ENCODE assay signal across 8 cellular contexts in the genomic region with DNA sequence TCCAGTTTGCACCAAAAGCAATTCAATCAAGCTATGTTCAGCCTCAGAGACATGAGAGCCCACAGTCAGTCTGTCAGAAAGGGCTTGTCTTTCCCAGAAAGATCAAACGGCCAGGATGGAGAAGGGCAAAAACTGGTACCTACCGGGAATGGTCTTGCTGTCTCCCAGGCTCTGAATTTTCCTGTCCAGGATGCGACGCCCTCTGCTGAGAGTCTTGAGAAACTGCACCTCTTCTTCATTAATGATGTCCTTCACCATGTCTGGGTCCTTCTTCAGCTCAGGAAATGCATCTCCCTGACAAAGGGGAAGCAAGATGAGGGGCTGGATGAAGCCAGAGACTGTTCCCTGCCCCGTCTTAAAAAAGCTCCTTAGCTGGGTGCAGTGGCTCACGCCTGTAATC. TPM values are rescaled to one million over a fixed set of nuclear protein-coding genes. Genes with fewer than 3 reads are reported as not detected.
DNase-seq lines count a peak whose midpoint lies in the region; ATAC-seq and TF ChIP-seq lines count a peak whose summit lies in the region.

No MANE protein-coding gene starts in this region.

- no peaks in the 10 kb centered on the region for H3K9me3 Mint-ChIP-seq in activated T-cell treated with anti-CD3 and anti-CD28 coated beads, Interleukin-2, amount 50 U/mL, for 4 hours
- H3K9me3 Mint-ChIP-seq in WTC11 (no peaks in the 10 kb centered on the region), immature natural killer cell (no peaks in the 10 kb centered on the region)

- CTCF ChIA-PET in WTC11 (lab: Charles Lee) = interaction anchor here (0.6 to 3.1 kb wide), 14 partner anchors 10 to 307 kb away, joined by 3 to 19 read pairs (median 4); partner anchors contain the start of gene EXOSC6

- no peaks in the 10 kb centered on the region for H3K4me1 Mint-ChIP-seq in activated T-cell treated with anti-CD3 and anti-CD28 coated beads, Interleukin-2, amount 50 U/mL, for 4 hours (ENCODE audit: low read depth)
- H3K4me1 Mint-ChIP-seq in WTC11 (no peaks in the 10 kb centered on the region), immature natural killer cell (no peaks in the 10 kb centered on the region)

- in situ Hi-C loops in KBM-7 (cut with MboI; ENCODE audit: low pct_unique_long_range_greater_than_20kb, low sequenced_read_pairs) = no loop called here

- peak overlapping the region; percentile 63; the same call in 1 of the 2 replicates for H3K27ac Mint-ChIP-seq in WTC11
- peak overlapping the region in 1 of 6 donors; percentile 30 for H3K27ac Mint-ChIP-seq in immature natural killer cell

- POLR2A ChIA-PET in WTC11 (lab: Charles Lee) = interaction anchor here (0.9 to 1.2 kb wide), 2 partner anchors 17 to 21 kb away, joined by 3 read pairs; partner anchors contain the start of gene AARS1

- DNase-seq in activated T-cell treated with anti-CD3 and anti-CD28 coated beads, Interleukin-2, amount 50 U/mL, for 48 hours = peak; percentile 44 to 46
- DNase-seq in activated T-cell treated with anti-CD3 and anti-CD28 coated beads, Interleukin-2, amount 50 U/mL, for 4 hours = no peak
- DNase-seq in KBM-7 (peak; percentile 73), WTC11 (ENCODE audit: low spot score) (peak; percentile 61), immature natural killer cell (peak in 2 of 3 donors; percentile 19 to 22), NCI-H128 (lab: John Stamatoyannopoulos, UW; ENCODE audit: unreplicated experiment) (no peak), NCI-H345 (lab: John Stamatoyannopoulos, UW) (no peak)

- peak; percentile 55; the same call in 1 of the 2 replicates for TF ChIP-seq CTCF in WTC11 (IDR thresholded peaks at IDR 0.05)

- peaks cover 44% of the 10 kb centered on the region for H3K36me3 Mint-ChIP-seq in activated T-cell treated with anti-CD3 and anti-CD28 coated beads, Interleukin-2, amount 50 U/mL, for 4 hours (ENCODE audit: insufficient read depth)
- H3K36me3 Mint-ChIP-seq in WTC11 (peaks cover 78% of the 10 kb centered on the region), immature natural killer cell (peaks cover 24 to 47% (median 28%) of the 10 kb centered on the region in 3 donors)

- H3K27me3 Mint-ChIP-seq in activated T-cell treated with anti-CD3 and anti-CD28 coated beads, Interleukin-2, amount 50 U/mL, for 4 hours (ENCODE audit: low read depth) = no peaks in the 10 kb centered on the region
- no peaks in the 10 kb centered on the region for H3K27me3 Mint-ChIP-seq in WTC11 (ENCODE audit: low read depth)
- H3K27me3 Mint-ChIP-seq in immature natural killer cell (ENCODE audit: low read depth in 3 of 3) = no peaks in the 10 kb centered on the region

- no peak overlapping the region for H3K4me3 Mint-ChIP-seq in activated T-cell treated with anti-CD3 and anti-CD28 coated beads, Interleukin-2, amount 50 U/mL, for 4 hours
- H3K4me3 Mint-ChIP-seq in WTC11 (no peak overlapping the region), immature natural killer cell (no peak overlapping the region)

- no peak for ATAC-seq in activated T-cell treated with anti-CD3 and anti-CD28 coated beads, Interleukin-2, amount 50 U/mL, for 4 hours
- ATAC-seq in WTC11 = peak; percentile 82
- no peak for ATAC-seq in HG03108 (IDR thresholded peaks at IDR 0.05; ENCODE audit: unreplicated experiment)

TF ChIP-seq in WTC11, 78 proteins besides CTCF, POLR2A, EP300 and RAD21:
- TF ChIP-seq, protein P1, sequence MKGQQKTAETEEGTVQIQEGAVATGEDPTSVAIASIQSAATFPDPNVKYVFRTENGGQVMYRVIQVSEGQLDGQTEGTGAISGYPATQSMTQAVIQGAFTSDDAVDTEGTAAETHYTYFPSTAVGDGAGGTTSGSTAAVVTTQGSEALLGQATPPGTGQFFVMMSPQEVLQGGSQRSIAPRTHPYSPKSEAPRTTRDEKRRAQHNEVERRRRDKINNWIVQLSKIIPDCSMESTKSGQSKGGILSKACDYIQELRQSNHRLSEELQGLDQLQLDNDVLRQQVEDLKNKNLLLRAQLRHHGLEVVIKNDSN (CRISPR knock-in tag; IDR thresholded peaks at IDR 0.05) = no peak
- TF ChIP-seq ZNF396 (CRISPR knock-in tag; IDR thresholded peaks at IDR 0.05; ENCODE audit: borderline replicate concordance) (no peak), E2F5 (CRISPR knock-in tag; IDR thresholded peaks at IDR 0.05) (no peak)

RNA-seq across cellular contexts. Expression of gene EXOSC6, which starts 15.8 kb away (rescaled TPM):
- total RNA-seq in activated T-cell treated with anti-CD3 and anti-CD28 coated beads, Interleukin-2, amount 50 U/mL, for 4 hours = 10 to 100 TPM; 50.9 to 52.4 (median 52.2) TPM
- total RNA-seq in WTC11 (2021) = 26.0 to 27.6 TPM (median 27.3 TPM) in 3 replicates
- 10 to 100 TPM in 1 of 3 donors, 1 to 10 TPM in 2; 3.9 to 11.8 (median 5.9) TPM for polyA plus RNA-seq in immature natural killer cell

RNA-seq across cellular contexts. Expression of gene AARS1, which starts 21.8 kb away (rescaled TPM):
- 100 to 1,000 TPM; 130 to 168 (median 139) TPM for total RNA-seq in activated T-cell treated with anti-CD3 and anti-CD28 coated beads, Interleukin-2, amount 50 U/mL, for 4 hours
- total RNA-seq in WTC11 (2021) = 174 to 214 TPM (median 174 TPM) in 3 replicates
- 10 to 100 TPM; 25.4 to 47.1 (median 38.6) TPM for polyA plus RNA-seq in immature natural killer cell

RNA-seq across cellular contexts. Expression of gene DDX19B, which starts 31.5 kb away (rescaled TPM):
- 10 to 100 TPM; 19.7 to 24.4 (median 21.8) TPM for total RNA-seq in activated T-cell treated with anti-CD3 and anti-CD28 coated beads, Interleukin-2, amount 50 U/mL, for 4 hours
- total RNA-seq in WTC11 (2021) = 34.3 to 38.4 TPM (median 36.1 TPM) in 3 replicates
- 10 to 100 TPM; 53.1 to 85.3 (median 68.7) TPM for polyA plus RNA-seq in immature natural killer cell

Comparison
In these comparisons a context has a peak if more than half of its experiments do, and no peak if none do; other contexts are left out.
1. DNase-seq: peak in activated T-cell treated with anti-CD3 and anti-CD28 coated beads, Interleukin-2, amount 50 U/mL, for 48 hours (2 of 2), KBM-7 (single experiment), WTC11 (single experiment) and immature natural killer cell (2 of 3); none in activated T-cell treated with anti-CD3 and anti-CD28 coated beads, Interleukin-2, amount 50 U/mL, for 4 hours (single experiment), NCI-H128 (single experiment) and NCI-H345 (single experiment).